ENCODE assay signal across 9 cellular contexts in genomic region chr6:155248021-155249001, GRCh38. TPM values are rescaled to one million over a fixed set of nuclear protein-coding genes. Genes with fewer than 3 reads are reported as not detected.
DNase-seq lines count a peak whose midpoint lies in the region; ATAC-seq and TF ChIP-seq lines count a peak whose summit lies in the region.
"Had no signal": no experiment of that assay in that cellular context is flagged by ENCODE, and none has a peak within 500 bp of the region (broad histone marks: within the 10 kb centered on the region; RNA-seq: fewer than 3 reads in every experiment).

No MANE protein-coding gene starts in this region.

- H3K27me3 ChIP-seq in BE2C (no peaks in the 10 kb centered on the region), ascending aorta (no peaks in the 10 kb centered on the region), skeletal muscle satellite cell (ENCODE audit: control insufficient read depth, insufficient read depth, low read length) (no peaks in the 10 kb centered on the region)

- H3K27ac ChIP-seq in ascending aorta, result peak overlapping the region; percentile 43 to 76

- ATAC-seq in GM18861 (IDR thresholded peaks at IDR 0.05; ENCODE audit: unreplicated experiment), result peak; percentile 57
- ATAC-seq in GM18520 (IDR thresholded peaks at IDR 0.05; ENCODE audit: unreplicated experiment), result no peak

- DNase-seq in BE2C (peak; percentile 55), Kasumi-1 (lab: John Stamatoyannopoulos, UW) (peak; percentile 9 to 23), ascending aorta (ENCODE audit: low spot score in 2 of 2) (peak in 1 of 2 donors; percentile 79), hypothalamus (lab: John Stamatoyannopoulos, UW) (peak in 30 of 51 donors; percentile 15 to 75 (median 46)), NCI-H2196 treated with DMSO at 0.1 percent for 48 hours (lab: John Stamatoyannopoulos, UW; ENCODE audit: unreplicated experiment) (no peak)

- TF ChIP-seq CTCF in BE2C (IDR thresholded peaks at IDR 0.05; ENCODE audit: low read depth, low read length) (peak; percentile 83), ascending aorta (IDR thresholded peaks at IDR 0.05) (peak; percentile 62 to 85 (median 67))

- H3K4me3 ChIP-seq in BE2C (ENCODE audit: low read depth, low read length), result no peak overlapping the region
- peak overlapping the region; percentile 27 to 30 for H3K4me3 ChIP-seq in ascending aorta
- H3K4me3 ChIP-seq in skeletal muscle satellite cell (ENCODE audit: low read length), result peak overlapping the region; percentile 11

- H3K9me3 ChIP-seq in BE2C (no peaks in the 10 kb centered on the region), ascending aorta (no peaks in the 10 kb centered on the region), skeletal muscle satellite cell (replicated peaks; ENCODE audit: low read length) (no peaks in the 10 kb centered on the region)

- H3K36me3 ChIP-seq in BE2C (peaks cover 16% of the 10 kb centered on the region), ascending aorta (peaks cover 4 to 11% of the 10 kb centered on the region in 2 donors), skeletal muscle satellite cell (ENCODE audit: insufficient read depth, low read length) (peaks cover 21% of the 10 kb centered on the region)

- H3K4me1 ChIP-seq in BE2C, result no peaks in the 10 kb centered on the region
- H3K4me1 ChIP-seq in ascending aorta, result peaks cover 0 to 20% of the 10 kb centered on the region in 2 donors
- H3K4me1 ChIP-seq in skeletal muscle satellite cell (ENCODE audit: control insufficient read depth, insufficient read depth, low read length), result peaks cover 21% of the 10 kb centered on the region

- H3K4me2 ChIP-seq in skeletal muscle satellite cell (ENCODE audit: low read length), result peak overlapping the region; percentile 9

- H3K9ac ChIP-seq in skeletal muscle satellite cell (ENCODE audit: low read depth, low read length), result peak overlapping the region; percentile 71

- intact Hi-C loops in ascending aorta (cut with DNase I), result loop anchor here (1.0 to 10.0 kb wide), 2 partner anchors 71 to 384 kb away; no protein-coding TSS in a partner anchor

RNA-seq across cellular contexts. Expression of gene CLDN20, which starts 15.5 kb away (rescaled TPM):
- polyA plus RNA-seq in BE2C (2012; ENCODE audit: insufficient read depth, insufficient read length, low read depth), result 0.97 TPM
- total RNA-seq in ascending aorta, result not detected
- not detected in 2 replicates for total RNA-seq in skeletal muscle satellite cell (2012; rRNA removed)
- total RNA-seq: T-helper 2 cell treated with Interferon-gamma antibody and Interleukin-4, amounts not matched to agents 100 ng/mL and 5 ng/mL, for 36 hours had no signal
